Comparison of ENCODE assay signal across 10 cellular contexts in genomic region chr1:117632269-117633067, GRCh38. TPM values are rescaled to one million over a fixed set of nuclear protein-coding genes. Genes with fewer than 3 reads are reported as not detected.
DNase-seq lines count a peak whose midpoint lies in the region; ATAC-seq and TF ChIP-seq lines count a peak whose summit lies in the region.
"Had no signal": no experiment of that assay in that cellular context is flagged by ENCODE, and none has a peak within 500 bp of the region (broad histone marks: within the 10 kb centered on the region; RNA-seq: fewer than 3 reads in every experiment).

No MANE protein-coding gene starts in this region.

- no peak overlapping the region for H3K27ac Mint-ChIP-seq in activated B cell treated with CpG ODN at 0.5 μM for 24 hours

- intact Hi-C loops in activated B cell treated with CpG ODN at 0.5 μM for 24 hours (cut with micrococcal nuclease) (no loop called here), gastrocnemius medialis (cut with DNase I; ENCODE audit: low total_unique reads) (no loop called here)

- POLR2A ChIA-PET in activated B cell treated with CpG ODN at 0.5 μM for 24 hours (lab: Charles Lee): interaction anchor here (0.6 to 40.7 kb wide), 5 partner anchors 15 to 1063 kb away, joined by 3 to 1269 read pairs (median 5); partner anchors contain the start of gene TENT5C

- H3K27me3 ChIP-seq in gastrocnemius medialis: no peaks in the 10 kb centered on the region

- peak; percentile 35 for DNase-seq in NCI-H2029 treated with DMSO at 0.1 percent for 48 hours (lab: John Stamatoyannopoulos, UW)
- no peak for DNase-seq in NCI-H2029 (lab: John Stamatoyannopoulos, UW)
- DNase-seq in activated B cell treated with CpG ODN at 0.5 μM for 24 hours: no peak
- peak; percentile 52 to 67 for DNase-seq in gastrocnemius medialis
- DNase-seq in AML-193 (lab: John Stamatoyannopoulos, UW): no peak
- no peak for DNase-seq in stimulated activated CD4-positive, alpha-beta T cell treated with anti-CD3 and anti-CD28 coated beads, Interleukin-12 subunit alpha, Interleukin-12 subunit beta, amount 100 ng/mL, for 4 hours
- DNase-seq: activated naive CD4-positive, alpha-beta T cell treated with Interleukin-2 at 50 U/mL for 16 hours had no signal

- no peaks in the 10 kb centered on the region for H3K36me3 ChIP-seq in gastrocnemius medialis

- H3K4me1 Mint-ChIP-seq in activated B cell treated with CpG ODN at 0.5 μM for 24 hours: peaks cover 95% of the 10 kb centered on the region

- H3K36me3 Mint-ChIP-seq in activated B cell treated with CpG ODN at 0.5 μM for 24 hours (ENCODE audit: low read depth): peaks cover 14% of the 10 kb centered on the region

- TF ChIP-seq POLR2A in gastrocnemius medialis (IDR thresholded peaks at IDR 0.05): no peak

- ATAC-seq in HG03025 (IDR thresholded peaks at IDR 0.05; ENCODE audit: low FRiP score, unreplicated experiment) (peak; percentile 50), activated B cell treated with CpG ODN at 0.5 μM for 24 hours (ENCODE audit: low read depth) (no peak), gastrocnemius medialis (peak; percentile 76 to 79), GM18870 (IDR thresholded peaks at IDR 0.05; ENCODE audit: unreplicated experiment) (no peak)
- ATAC-seq: A549 had no signal

- no peak for TF ChIP-seq CTCF in activated B cell treated with CpG ODN at 0.5 μM for 24 hours (IDR thresholded peaks at IDR 0.05)
- TF ChIP-seq CTCF in gastrocnemius medialis (IDR thresholded peaks at IDR 0.05 in 4 of 5, conservative IDR thresholded peaks at IDR 0.05 in 1 of 5): no peak

- H3K9me3 Mint-ChIP-seq in activated B cell treated with CpG ODN at 0.5 μM for 24 hours: no peaks in the 10 kb centered on the region

- H3K9me3 ChIP-seq in gastrocnemius medialis: no peaks in the 10 kb centered on the region
- H3K9me3 ChIP-seq: A549 had no signal

- CTCF ChIA-PET in activated B cell treated with CpG ODN at 0.5 μM for 24 hours (lab: Charles Lee): interaction anchor here (1.2 kb wide), 1 partner anchor 40 kb away, joined by 3 read pairs; no protein-coding TSS in a partner anchor

- H3K27ac ChIP-seq in gastrocnemius medialis: peak overlapping the region; percentile 63 to 81 (median 73)
- H3K27ac ChIP-seq: A549 had no signal

- H3K27me3 Mint-ChIP-seq in activated B cell treated with CpG ODN at 0.5 μM for 24 hours: no peaks in the 10 kb centered on the region

- H3K4me3 ChIP-seq in gastrocnemius medialis: no peak overlapping the region
- H3K4me3 ChIP-seq: A549 had no signal

- peak overlapping the region; percentile 15 for H3K4me3 Mint-ChIP-seq in activated B cell treated with CpG ODN at 0.5 μM for 24 hours

- peaks cover 32 to 39% of the 10 kb centered on the region in 2 donors for H3K4me1 ChIP-seq in gastrocnemius medialis
- H3K4me1 ChIP-seq: A549 had no signal

- in situ Hi-C loops in gastrocnemius medialis (cut with MboI; ENCODE audit: low sequenced_read_pairs in 4 of 4): no loop called here

RNA-seq across cellular contexts. Expression of gene TENT5C, which starts 26.6 kb away (rescaled TPM):
- total RNA-seq in activated B cell treated with CpG ODN at 0.5 μM for 24 hours: 56.2 and 59.3 TPM in 2 replicates
- total RNA-seq in gastrocnemius medialis: 10 to 100 TPM in 1 of 4 donors, 1 to 10 TPM in 3; 2.3 to 21.8 (median 6.4) TPM

Comparison
In these comparisons a context has a peak if more than half of its experiments do, and no peak if none do; other contexts are left out.
1. DNase-seq: peak in NCI-H2029 treated with DMSO at 0.1 percent for 48 hours (single experiment) and gastrocnemius medialis (2 of 2); none in NCI-H2029 (single experiment), activated B cell treated with CpG ODN at 0.5 μM for 24 hours (single experiment), AML-193 (0 of 2) and stimulated activated CD4-positive, alpha-beta T cell treated with anti-CD3 and anti-CD28 coated beads, Interleukin-12 subunit alpha, Interleukin-12 subunit beta, amount 100 ng/mL, for 4 hours (single experiment).
2. ATAC-seq: peak in HG03025 (single experiment) and gastrocnemius medialis (2 of 2); none in activated B cell treated with CpG ODN at 0.5 μM for 24 hours (single experiment) and GM18870 (single experiment).